ENCODE assay signal across 24 cellular contexts in the genomic region with DNA sequence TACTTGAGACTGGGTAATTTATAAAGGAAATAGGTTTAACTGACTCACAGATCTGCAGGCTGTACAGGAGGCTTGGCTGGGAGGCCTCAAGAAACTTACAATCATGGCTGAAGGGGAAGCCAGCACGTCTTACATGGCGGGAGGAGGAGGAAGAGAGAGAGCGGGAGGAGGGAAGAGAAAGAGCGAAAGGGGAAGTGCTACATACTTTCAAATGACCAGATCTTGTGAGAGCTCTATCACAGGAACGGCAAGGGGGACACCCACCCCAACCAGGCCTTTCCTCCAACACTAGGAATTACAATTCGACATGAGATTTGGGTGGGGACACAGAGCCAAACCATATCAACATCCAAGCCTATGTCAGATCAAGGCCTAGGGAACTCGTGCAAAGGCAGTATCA.
"Had no signal": no experiment of that assay in that cellular context is flagged by ENCODE, and none has a peak within 500 bp of the region (broad histone marks: within the 10 kb centered on the region; RNA-seq: fewer than 3 reads in every experiment).

No MANE protein-coding gene starts in this region.

- H3K36me3 ChIP-seq: brain microvascular endothelial cell, lower lobe of right lung, neutrophil, thoracic aorta, upper lobe of left lung had no signal

- H3K27me3 ChIP-seq: brain microvascular endothelial cell, foreskin keratinocyte, hepatocyte, neutrophil, upper lobe of left lung had no signal

- H3K9me3 ChIP-seq: lower lobe of right lung, neutrophil, thoracic aorta, upper lobe of left lung had no signal

- H3K27ac ChIP-seq: brain microvascular endothelial cell, foreskin keratinocyte, hepatocyte, lower lobe of right lung, neutrophil, parathyroid adenoma, thoracic aorta, upper lobe of left lung had no signal

- H3K79me2 ChIP-seq: hepatocyte, parathyroid adenoma had no signal

- H3K4me1 ChIP-seq: foreskin keratinocyte had no signal

- H3K4me3 ChIP-seq: hepatocyte, lower lobe of right lung, thoracic aorta, upper lobe of left lung had no signal

- ATAC-seq: activated naive CD8-positive, alpha-beta T cell treated with anti-CD3 and anti-CD28 coated beads, Interleukin-2, amount 50 U/mL, for 24 hours; foreskin keratinocyte; left colon; lower lobe of right lung; natural killer cell; sciatic nerve; stimulated activated memory B cell treated with anti-CD40 and anti-IgM and Interleukin-4, amounts not matched to agents 10 μg/mL and 1 μg/mL and 100 μg/mL, for 72 hours had no signal

- FAIRE-seq: colon had no signal

- H3K4me2 ChIP-seq: hepatocyte had no signal

- H3K9ac ChIP-seq: parathyroid adenoma had no signal

- DNase-seq: activated CD4-positive, alpha-beta T cell treated with anti-CD3 and anti-CD28 coated beads, Interleukin-2, amount 50 U/mL, for 1 hour; activated CD8-positive, alpha-beta memory T cell treated with anti-CD3 and anti-CD28 coated beads, Interleukin-2, amount 50 U/mL, for 4 hours; activated effector memory CD4-positive, alpha-beta T cell treated with Interleukin-2 at 50 U/mL for 16 hours; activated naive CD4-positive, alpha-beta T cell treated with anti-CD3 and anti-CD28 coated beads, Interleukin-2, amount 10 ng/mL, durations not matched to agents 7 days and 5 days; activated naive CD8-positive, alpha-beta T cell treated with anti-CD3 and anti-CD28 coated beads, Interleukin-2, amount 50 U/mL, for 24 hours; activated T-cell treated with anti-CD3 and anti-CD28 coated beads, Interleukin-2, amount 50 U/mL, for 48 hours; aorta; brain microvascular endothelial cell; central memory CD4-positive, alpha-beta T cell; endodermal cell; foreskin keratinocyte; left colon; lower lobe of right lung; natural killer cell; stimulated activated CD4-positive, alpha-beta T cell treated with anti-CD3 and anti-CD28 coated beads, Interleukin-4, amount 100 ng/mL, for 24 hours; T-helper 9 cell; upper lobe of left lung had no signal

- H2AFZ ChIP-seq: hepatocyte, parathyroid adenoma had no signal
